22 cellular contexts compared by ENCODE assay signal in genomic region chr7:102917436-102918353, GRCh38. TPM values are rescaled to one million over a fixed set of nuclear protein-coding genes. Genes with fewer than 3 reads are reported as not detected.
A peak's percentile ranks its signal among the peaks of the same experiment; 100 is the strongest.
DNase-seq lines count a peak whose midpoint lies in the region; ATAC-seq and TF ChIP-seq lines count a peak whose summit lies in the region.
"Had no signal": no experiment of that assay in that cellular context is flagged by ENCODE, and none has a peak within 500 bp of the region (broad histone marks: within the 10 kb centered on the region; RNA-seq: fewer than 3 reads in every experiment).

No MANE protein-coding gene starts in this region.

- peaks cover 21% of the 10 kb centered on the region for H3F3A ChIP-seq in SK-N-SH (replicated peaks; ENCODE audit: insufficient read depth)

- TF ChIP-seq EP300 in SK-N-SH (IDR thresholded peaks at IDR 0.05; ENCODE audit: borderline replicate concordance in 1 of 2, low read depth in 1 of 2, low read length in 1 of 2), result no peak

- H3K9me3 ChIP-seq in SK-N-SH (no peaks in the 10 kb centered on the region), OCI-LY3 (ENCODE audit: insufficient read depth, low read length) (no peaks in the 10 kb centered on the region), thoracic aorta (no peaks in the 10 kb centered on the region)
- H3K9me3 ChIP-seq: HAP-1, upper lobe of left lung had no signal

- CTCF ChIA-PET in SK-N-SH (lab: Yijun Ruan, JAX), result interaction anchor here (0.6 to 1.2 kb wide), 2 partner anchors 66 to 144 kb away, joined by 3 read pairs; no protein-coding TSS in a partner anchor

- H3K27ac ChIP-seq in SK-N-SH (ENCODE audit: low read depth in 2 of 2, low read length in 1 of 2), result peak overlapping the region in 1 of 2 experiments; percentile 79; a peak in 3 of 4 replicates
- H3K27ac ChIP-seq in OCI-LY3 (ENCODE audit: low read length), result no peak overlapping the region
- H3K27ac ChIP-seq in thoracic aorta, result peak overlapping the region; percentile 48 to 76
- H3K27ac ChIP-seq: hepatocyte, upper lobe of left lung had no signal

- H3K9me2 ChIP-seq in SK-N-SH, result no peaks in the 10 kb centered on the region

- H3K36me3 ChIP-seq in SK-N-SH (replicated peaks in 1 of 2; ENCODE audit: control insufficient read depth in 1 of 2, insufficient read depth in 2 of 2, low read length in 1 of 2) (no peaks in the 10 kb centered on the region), OCI-LY3 (replicated peaks; ENCODE audit: low read depth, low read length) (no peaks in the 10 kb centered on the region), thoracic aorta (no peaks in the 10 kb centered on the region)
- H3K36me3 ChIP-seq: HAP-1, upper lobe of left lung had no signal

- peaks cover 0 to 18% of the 10 kb centered on the region in 2 experiments for H3K4me1 ChIP-seq in SK-N-SH (ENCODE audit: control insufficient read depth in 1 of 2, insufficient read depth in 2 of 2, low read depth in 1 of 2, low read length in 1 of 2)
- no peaks in the 10 kb centered on the region for H3K4me1 ChIP-seq in OCI-LY3 (ENCODE audit: low read length)
- H3K4me1 ChIP-seq in thoracic aorta (ENCODE audit: control insufficient read depth in 1 of 2, low read depth in 2 of 2), result peaks cover 31 to 40% of the 10 kb centered on the region in 2 donors

- H3K4me2 ChIP-seq in SK-N-SH, result peak overlapping the region; percentile 12; the same call in 1 of the 2 replicates
- no peak overlapping the region for H3K4me2 ChIP-seq in OCI-LY3 (ENCODE audit: low read length)
- H3K4me2 ChIP-seq: hepatocyte had no signal

- no peaks in the 10 kb centered on the region for H3K9me3 Mint-ChIP-seq in activated naive CD4-positive, alpha-beta T cell treated with anti-CD3 and anti-CD28 coated beads, Interleukin-2, amount 50 U/mL, for 72 hours
- H3K9me3 Mint-ChIP-seq: activated B cell treated with CpG ODN at 0.5 μM for 24 hours; CD4-positive, alpha-beta T cell; central memory CD8-positive, alpha-beta T cell; mesothelial cell of epicardium had no signal

- no peak overlapping the region for H3K4me3 ChIP-seq in SK-N-SH (ENCODE audit: low read depth in 2 of 2, low read length in 1 of 2)
- H3K4me3 ChIP-seq in OCI-LY3 (ENCODE audit: low read length), result no peak overlapping the region
- no peak overlapping the region for H3K4me3 ChIP-seq in epithelial cell of proximal tubule (ENCODE audit: low read depth, low read length)
- H3K4me3 ChIP-seq in thoracic aorta, result peak overlapping the region; percentile 4
- H3K4me3 ChIP-seq: HAP-1, hepatocyte, upper lobe of left lung had no signal

- WGBS in SK-N-SH (ENCODE audit: low lambda C conversion rate), result 92% methylated on average over 5 of the region's 5 CpGs

- no peak overlapping the region for H3K9ac ChIP-seq in SK-N-SH
- no peak overlapping the region for H3K9ac ChIP-seq in OCI-LY3 (ENCODE audit: low read length)

- no peak for ATAC-seq in SK-N-SH treated with all-trans-retinoic acid at 6 μM for 48 hours
- ATAC-seq in thoracic aorta (ENCODE audit: insufficient number of reproducible peaks, low FRiP score, low read depth), result no peak
- ATAC-seq in HG03432 (IDR thresholded peaks at IDR 0.05; ENCODE audit: unreplicated experiment), result no peak
- no peak for ATAC-seq in activated naive CD4-positive, alpha-beta T cell treated with anti-CD3 and anti-CD28 coated beads, Interleukin-2, amount 50 U/mL, for 72 hours
- ATAC-seq: activated CD8-positive, alpha-beta T cell treated with anti-CD3 and anti-CD28 coated beads, Interleukin-2, amount 10 ng/mL, durations not matched to agents 7 days and 5 days; stimulated activated naive CD8-positive, alpha-beta T cell treated with anti-CD3 and anti-CD28 coated beads, Interleukin-15, Interleukin-2, amounts not matched to agents 100 U/mL and 50 U/mL, for 24 hours had no signal

- H3K27me3 ChIP-seq in SK-N-SH (ENCODE audit: insufficient read depth), result no peaks in the 10 kb centered on the region
- no peaks in the 10 kb centered on the region for H3K27me3 ChIP-seq in OCI-LY3 (ENCODE audit: low read depth, low read length)
- H3K27me3 ChIP-seq in thoracic aorta (replicated peaks; ENCODE audit: insufficient read depth), result no peaks in the 10 kb centered on the region
- H3K27me3 ChIP-seq: hepatocyte, upper lobe of left lung had no signal

- TF ChIP-seq RAD21 in SK-N-SH (IDR thresholded peaks at IDR 0.05; ENCODE audit: low read length), result peak; percentile 39

- H3K79me2 ChIP-seq in SK-N-SH (ENCODE audit: insufficient read depth), result no peaks in the 10 kb centered on the region
- no peaks in the 10 kb centered on the region for H3K79me2 ChIP-seq in OCI-LY3 (ENCODE audit: low read length)

- TF ChIP-seq CTCF in SK-N-SH (IDR thresholded peaks at IDR 0.05) (no peak), OCI-LY3 (IDR thresholded peaks at IDR 0.05; ENCODE audit: low read depth, low read length) (peak; percentile 47), epithelial cell of proximal tubule (conservative IDR thresholded peaks at IDR 0.05; ENCODE audit: low read depth, low read length) (peak; percentile 20), thoracic aorta (IDR thresholded peaks at IDR 0.05) (no peak)

- no peaks in the 10 kb centered on the region for H3K36me3 Mint-ChIP-seq in activated naive CD4-positive, alpha-beta T cell treated with anti-CD3 and anti-CD28 coated beads, Interleukin-2, amount 50 U/mL, for 72 hours

- no peak overlapping the region for H3K27ac Mint-ChIP-seq in activated naive CD4-positive, alpha-beta T cell treated with anti-CD3 and anti-CD28 coated beads, Interleukin-2, amount 50 U/mL, for 72 hours
- H3K27ac Mint-ChIP-seq: activated B cell treated with CpG ODN at 0.5 μM for 24 hours; activated CD8-positive, alpha-beta T cell treated with anti-CD3 and anti-CD28 coated beads, Interleukin-2, amount 10 ng/mL, durations not matched to agents 7 days and 5 days; CD4-positive, alpha-beta T cell; mesothelial cell of epicardium had no signal

- H4K20me1 ChIP-seq in SK-N-SH (ENCODE audit: insufficient read depth) (no peaks in the 10 kb centered on the region), OCI-LY3 (ENCODE audit: insufficient read depth, low read length) (no peaks in the 10 kb centered on the region)

- H2AFZ ChIP-seq in SK-N-SH (ENCODE audit: low read depth) (no peak overlapping the region), OCI-LY3 (ENCODE audit: low read depth, low read length) (no peak overlapping the region)
- H2AFZ ChIP-seq: hepatocyte had no signal

- POLR2A ChIA-PET in SK-N-SH (lab: Yijun Ruan, JAX), result no interaction called here

- DNase-seq in SK-N-SH (no peak), epithelial cell of proximal tubule (ENCODE audit: low read depth) (no peak), thoracic aorta (ENCODE audit: low spot score) (no peak), NCI-H2196 (lab: John Stamatoyannopoulos, UW; ENCODE audit: unreplicated experiment) (no peak)
- no peak for DNase-seq in activated naive CD4-positive, alpha-beta T cell treated with anti-CD3 and anti-CD28 coated beads, Interleukin-2, amount 50 U/mL, for 72 hours (ENCODE audit: low spot score in 2 of 2)
- DNase-seq: activated B cell treated with CpG ODN at 0.5 μM for 24 hours; activated CD8-positive, alpha-beta T cell treated with anti-CD3 and anti-CD28 coated beads, Interleukin-2, amount 10 ng/mL, durations not matched to agents 7 days and 5 days; CD4-positive, alpha-beta T cell; DND-41; effector memory CD4-positive, alpha-beta T cell; NCI-H748 treated with DMSO at 0.1 percent for 48 hours; retina; stimulated activated naive CD8-positive, alpha-beta T cell treated with anti-CD3 and anti-CD28 coated beads, Interleukin-15, Interleukin-2, amounts not matched to agents 100 U/mL and 50 U/mL, for 24 hours; T-helper 1 cell; upper lobe of left lung had no signal

TF ChIP-seq in SK-N-SH, 30 proteins besides CTCF, POLR2A, EP300 and RAD21 (continues in another document):
- TF ChIP-seq YY1 (IDR thresholded peaks at IDR 0.05; ENCODE audit: low read depth) (no peak), MEF2A (IDR thresholded peaks at IDR 0.05; ENCODE audit: borderline replicate concordance, low read depth) (no peak), FOSL2 (IDR thresholded peaks at IDR 0.05; ENCODE audit: borderline replicate concordance, low read depth) (no peak), POLR2AphosphoS5 (IDR thresholded peaks at IDR 0.05; ENCODE audit: low read depth, low read length) (no peak), SIN3A (IDR thresholded peaks at IDR 0.05; ENCODE audit: borderline replicate concordance, low read depth, low read length) (no peak), TEAD4 (IDR thresholded peaks at IDR 0.05; ENCODE audit: borderline replicate concordance, insufficient read depth) (no peak), MAX (IDR thresholded peaks at IDR 0.05; ENCODE audit: low read depth) (no peak)

TF ChIP-seq in SK-N-SH treated with all-trans-retinoic acid at 6 μM for 48 hours, 23 proteins besides CTCF, POLR2A, EP300 and RAD21 (continues in another document):
- no peak for TF ChIP-seq ZNF70 (CRISPR knock-in tag; IDR thresholded peaks at IDR 0.05)
- no peak for TF ChIP-seq ZFP30 (CRISPR knock-in tag; IDR thresholded peaks at IDR 0.05)
- TF ChIP-seq CSDC2 (CRISPR knock-in tag; IDR thresholded peaks at IDR 0.05), result no peak
- TF ChIP-seq ZNF565 (CRISPR knock-in tag; conservative IDR thresholded peaks at IDR 0.05; ENCODE audit: low read depth), result no peak
- no peak for TF ChIP-seq ARNTL (CRISPR knock-in tag; IDR thresholded peaks at IDR 0.05; ENCODE audit: borderline replicate concordance, low read depth)
- no peak for TF ChIP-seq CSRNP3 (CRISPR knock-in tag; IDR thresholded peaks at IDR 0.05)
- no peak for TF ChIP-seq GLIS3 (CRISPR knock-in tag; IDR thresholded peaks at IDR 0.05)

RNA-seq across cellular contexts. Expression of gene LRRC17, which starts 4.9 kb away (rescaled TPM):
- polyA plus RNA-seq in SK-N-SH (2012; rRNA removed), result 101 and 138 TPM in 2 replicates
- polyA plus RNA-seq in SK-N-SH (2012; cell fraction: cytosol; rRNA removed), result 138 and 169 TPM in 2 replicates
- polyA plus RNA-seq in SK-N-SH (2012; cell fraction: nucleus; rRNA removed), result 35.8 and 67.6 TPM in 2 replicates
- total RNA-seq in epithelial cell of proximal tubule (7.8 and 32.3 TPM in 2 replicates), thoracic aorta (10 to 100 TPM; 22.3 to 24.6 TPM)
- total RNA-seq in activated naive CD4-positive, alpha-beta T cell treated with anti-CD3 and anti-CD28 coated beads, Interleukin-2, amount 50 U/mL, for 72 hours, result not detected

Comparison
In these comparisons a context has a peak if more than half of its experiments do, and no peak if none do; other contexts are left out.
1. CTCF ChIP-seq: peak in OCI-LY3 (single experiment) and epithelial cell of proximal tubule (single experiment); none in SK-N-SH (single experiment) and thoracic aorta (single experiment).